9 cellular contexts compared by ENCODE assay signal in genomic region chr9:86406366-86406765, GRCh38. TPM values are rescaled to one million over a fixed set of nuclear protein-coding genes. Genes with fewer than 3 reads are reported as not detected.
DNase-seq lines count a peak whose midpoint lies in the region; ATAC-seq and TF ChIP-seq lines count a peak whose summit lies in the region.
"Had no signal": no experiment of that assay in that cellular context is flagged by ENCODE, and none has a peak within 500 bp of the region (broad histone marks: within the 10 kb centered on the region; RNA-seq: fewer than 3 reads in every experiment).

No MANE protein-coding gene starts in this region.

- no peak for TF ChIP-seq CTCF in AG04449 (IDR thresholded peaks at IDR 0.05; ENCODE audit: insufficient read depth, low read length, missing control alignments)

- DNase-seq in AG04449 (ENCODE audit: low read depth, low spot score) (no peak), LHCN-M2 (ENCODE audit: low read depth) (peak; percentile 95), dedifferentiated amniotic fluid mesenchymal stem cell (ENCODE audit: extremely low spot score) (peak; percentile 26), myocyte (ENCODE audit: low read depth) (peak; percentile 69), NCI-H187 treated with DMSO at 0.1 percent for 48 hours (lab: John Stamatoyannopoulos, UW) (no peak), NCI-H82 treated with DMSO at 0.1 percent for 48 hours (lab: John Stamatoyannopoulos, UW; ENCODE audit: unreplicated experiment) (no peak)
- DNase-seq: DMS 273 treated with DMSO at 0.1 percent for 48 hours had no signal

- POLR2A ChIA-PET in AG04449 (lab: Yijun Ruan, JAX), result no interaction called here

- CTCF ChIA-PET in AG04449 (lab: Yijun Ruan, JAX), result interaction anchor here (0.8 to 2.2 kb wide), 7 partner anchors 8 to 1257 kb away, joined by 3 to 24 read pairs (median 5); no protein-coding TSS in a partner anchor

- H3K4me3 ChIP-seq in AG04449 (ENCODE audit: low read depth, low read length), result peak overlapping the region; percentile 32; the same call in 1 of the 2 replicates

- no peak for ATAC-seq in GM21390 (IDR thresholded peaks at IDR 0.05; ENCODE audit: unreplicated experiment)
- no peak for ATAC-seq in HG03571 (IDR thresholded peaks at IDR 0.05; ENCODE audit: unreplicated experiment)

RNA-seq across cellular contexts. Expression of gene TUT7, which starts 52.2 kb away (rescaled TPM):
- total RNA-seq in LHCN-M2 (2014; rRNA removed) (38.1 and 47.4 TPM in 2 replicates), myocyte (28.6 and 33.0 TPM in 2 replicates)
- polyA plus RNA-seq in LHCN-M2 (2012), result 7.6 TPM
- 10.0 TPM for polyA plus RNA-seq in myocyte (2012)

Comparison
In these comparisons a context has a peak if more than half of its experiments do, and no peak if none do; other contexts are left out.
1. DNase-seq: peak in LHCN-M2 (single experiment), dedifferentiated amniotic fluid mesenchymal stem cell (single experiment) and myocyte (single experiment); none in AG04449 (single experiment), NCI-H187 treated with DMSO at 0.1 percent for 48 hours (single experiment) and NCI-H82 treated with DMSO at 0.1 percent for 48 hours (single experiment).